8 cellular contexts compared by ENCODE assay signal in genomic region chr11:77636738-77637344, GRCh38. TPM values are rescaled to one million over a fixed set of nuclear protein-coding genes. Genes with fewer than 3 reads are reported as not detected.
A peak's percentile ranks its signal among the peaks of the same experiment; 100 is the strongest.
DNase-seq lines count a peak whose midpoint lies in the region; ATAC-seq and TF ChIP-seq lines count a peak whose summit lies in the region.

No MANE protein-coding gene starts in this region.

- peak overlapping the region in 2 of 4 donors; percentile 55 to 81 for H3K27ac ChIP-seq in Peyer's patch

- no peaks in the 10 kb centered on the region for H3K27me3 ChIP-seq in Peyer's patch

- H3K9me3 Mint-ChIP-seq in endothelial cell (ENCODE audit: unreplicated experiment): no peaks in the 10 kb centered on the region
- H3K9me3 Mint-ChIP-seq in osteocyte (ENCODE audit: unreplicated experiment): no peaks in the 10 kb centered on the region

- H3K9me3 ChIP-seq in Peyer's patch: no peaks in the 10 kb centered on the region

- no peak for TF ChIP-seq POLR2A in Peyer's patch (IDR thresholded peaks at IDR 0.05)

- ATAC-seq in HG03520 (IDR thresholded peaks at IDR 0.05; ENCODE audit: unreplicated experiment) (no peak), HG03039 (IDR thresholded peaks at IDR 0.05; ENCODE audit: unreplicated experiment) (no peak), GM18519 (IDR thresholded peaks at IDR 0.05; ENCODE audit: low FRiP score, unreplicated experiment) (no peak)

- H3K27me3 Mint-ChIP-seq in endothelial cell (ENCODE audit: unreplicated experiment) (no peaks in the 10 kb centered on the region), osteocyte (ENCODE audit: unreplicated experiment) (no peaks in the 10 kb centered on the region)

- TF ChIP-seq CTCF in Peyer's patch (IDR thresholded peaks at IDR 0.05) (no peak), endothelial cell (IDR thresholded peaks at IDR 0.05; ENCODE audit: unreplicated experiment) (no peak), osteocyte (IDR thresholded peaks at IDR 0.05) (no peak)

- DNase-seq in NCI-H1105 (lab: John Stamatoyannopoulos, UW) (peak; percentile 0), NCI-H1105 treated with DMSO at 0.1 percent for 48 hours (lab: John Stamatoyannopoulos, UW) (no peak), Peyer's patch (no peak), endothelial cell (ENCODE audit: low spot score) (no peak), osteocyte (ENCODE audit: extremely low spot score, unreplicated experiment) (no peak)

- H3K36me3 ChIP-seq in Peyer's patch: no peaks in the 10 kb centered on the region

- H3K27ac Mint-ChIP-seq in endothelial cell (ENCODE audit: unreplicated experiment) (no peak overlapping the region), osteocyte (ENCODE audit: unreplicated experiment) (peak overlapping the region; percentile 98)

- H3K4me1 Mint-ChIP-seq in endothelial cell (ENCODE audit: unreplicated experiment) (peaks cover 14% of the 10 kb centered on the region), osteocyte (ENCODE audit: unreplicated experiment) (peaks cover 28% of the 10 kb centered on the region)

- H3K4me3 ChIP-seq in Peyer's patch: peak overlapping the region; percentile 67 to 98 (median 82)

- H3K4me1 ChIP-seq in Peyer's patch: peaks cover 0 to 17% (median 3%) of the 10 kb centered on the region in 4 donors

- H3K4me3 Mint-ChIP-seq in endothelial cell (ENCODE audit: unreplicated experiment) (peak overlapping the region; percentile 96), osteocyte (ENCODE audit: unreplicated experiment) (peak overlapping the region; percentile 94)

- H3K36me3 Mint-ChIP-seq in endothelial cell (ENCODE audit: low read depth, unreplicated experiment): no peaks in the 10 kb centered on the region
- peaks cover 3% of the 10 kb centered on the region for H3K36me3 Mint-ChIP-seq in osteocyte (ENCODE audit: unreplicated experiment)

RNA-seq across cellular contexts. Expression of gene CLNS1A, which starts 0.8 kb away (rescaled TPM):
- total RNA-seq in Peyer's patch (10 to 100 TPM; 33.0 to 90.0 (median 56.7) TPM), endothelial cell (ENCODE audit: unreplicated experiment) (95.6 TPM), osteocyte (87.4 and 88.0 TPM in 2 replicates)

RNA-seq across cellular contexts. Expression of gene AQP11, which starts 47.1 kb away (rescaled TPM):
- 10 to 100 TPM in 3 of 4 donors, 1 to 10 TPM in 1; 5.0 to 62.0 (median 18.0) TPM for total RNA-seq in Peyer's patch
- total RNA-seq in endothelial cell (ENCODE audit: unreplicated experiment): 0.33 TPM
- total RNA-seq in osteocyte: 0.76 and 0.91 TPM in 2 replicates
